In the genomic region with DNA sequence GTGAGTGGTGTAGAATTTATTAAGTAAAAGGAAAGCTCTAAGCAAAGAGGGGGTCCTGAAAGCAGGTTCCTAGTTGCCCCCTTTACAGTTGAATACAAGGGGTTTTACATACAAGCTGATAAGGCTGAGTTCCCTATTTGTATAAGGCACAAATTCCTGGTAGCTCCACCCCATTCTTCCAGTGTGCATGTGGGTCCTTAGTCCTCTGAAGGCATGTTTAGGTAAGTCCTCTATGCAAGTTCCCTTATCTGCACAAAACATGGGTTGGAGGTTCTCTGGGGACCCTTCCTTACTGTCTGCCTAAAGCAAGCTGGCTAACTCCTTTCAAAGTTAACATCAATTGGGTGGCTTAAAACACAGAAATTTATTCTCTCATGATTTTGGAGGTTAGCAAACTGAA, we compare ENCODE assay signal across 20 cellular contexts.
"Had no signal": no experiment of that assay in that cellular context is flagged by ENCODE, and none has a peak within 500 bp of the region (broad histone marks: within the 10 kb centered on the region; RNA-seq: fewer than 3 reads in every experiment).

No MANE protein-coding gene starts in this region.

- H3K4me1 ChIP-seq: psoas muscle, uterus had no signal

- H3K27ac Mint-ChIP-seq: naive B cell; nephron; stimulated activated effector memory CD8-positive, alpha-beta T cell treated with anti-CD3 and anti-CD28 coated beads, Interleukin-12 subunit alpha, Interleukin-12 subunit beta, amount 100 ng/mL, for 72 hours; stimulated activated naive CD8-positive, alpha-beta T cell treated with anti-CD3 and anti-CD28 coated beads, Interleukin-15, Interleukin-2, amounts not matched to agents 100 ng/mL and 50 ng/mL, for 24 hours had no signal

- H3K4me3 Mint-ChIP-seq: naive B cell; stimulated activated effector memory CD8-positive, alpha-beta T cell treated with anti-CD3 and anti-CD28 coated beads, Interleukin-12 subunit alpha, Interleukin-12 subunit beta, amount 100 ng/mL, for 72 hours; stimulated activated naive CD8-positive, alpha-beta T cell treated with anti-CD3 and anti-CD28 coated beads, Interleukin-15, Interleukin-2, amounts not matched to agents 100 ng/mL and 50 ng/mL, for 24 hours had no signal

- H3K9me3 Mint-ChIP-seq: stimulated activated effector memory CD8-positive, alpha-beta T cell treated with anti-CD3 and anti-CD28 coated beads, Interleukin-12 subunit alpha, Interleukin-12 subunit beta, amount 100 ng/mL, for 72 hours; stimulated activated naive CD8-positive, alpha-beta T cell treated with anti-CD3 and anti-CD28 coated beads, Interleukin-15, Interleukin-2, amounts not matched to agents 100 ng/mL and 50 ng/mL, for 24 hours had no signal

- H3K4me3 ChIP-seq: hepatocyte, lung, psoas muscle, right lobe of liver, tibial artery, upper lobe of left lung, uterus had no signal

- H3K27me3 ChIP-seq: foreskin keratinocyte, right lobe of liver, upper lobe of left lung, uterus had no signal

- H3K27ac ChIP-seq: foreskin keratinocyte, hepatocyte, psoas muscle, right lobe of liver, tibial artery, upper lobe of left lung, uterus had no signal

- ATAC-seq: foreskin keratinocyte; left cardiac atrium; left ventricle myocardium superior; psoas muscle; right lobe of liver; stimulated activated effector memory CD8-positive, alpha-beta T cell treated with anti-CD3 and anti-CD28 coated beads, Interleukin-12 subunit alpha, Interleukin-12 subunit beta, amount 100 ng/mL, for 72 hours had no signal

- DNase-seq: dermis blood vessel endothelial cell; foreskin keratinocyte; kidney; left cardiac atrium; left ventricle myocardium superior; mesenchymal stem cell; naive B cell; psoas muscle; retina; right lobe of liver; stimulated activated CD4-positive, alpha-beta T cell treated with anti-CD3 and anti-CD28 coated beads, Interleukin-4, amount 100 ng/mL, for 1 hour; stimulated activated CD8-positive, alpha-beta memory T cell treated with anti-CD3 and anti-CD28 coated beads, Interleukin-4, amount 100 ng/mL, for 48 hours; tibial artery; upper lobe of left lung; uterus had no signal

- H3K36me3 ChIP-seq: right lobe of liver, tibial artery, upper lobe of left lung, uterus had no signal

- H3K9me3 ChIP-seq: psoas muscle, right lobe of liver, tibial artery, upper lobe of left lung, uterus had no signal
